Comparison of ENCODE assay signal across 9 cellular contexts in the genomic region with DNA sequence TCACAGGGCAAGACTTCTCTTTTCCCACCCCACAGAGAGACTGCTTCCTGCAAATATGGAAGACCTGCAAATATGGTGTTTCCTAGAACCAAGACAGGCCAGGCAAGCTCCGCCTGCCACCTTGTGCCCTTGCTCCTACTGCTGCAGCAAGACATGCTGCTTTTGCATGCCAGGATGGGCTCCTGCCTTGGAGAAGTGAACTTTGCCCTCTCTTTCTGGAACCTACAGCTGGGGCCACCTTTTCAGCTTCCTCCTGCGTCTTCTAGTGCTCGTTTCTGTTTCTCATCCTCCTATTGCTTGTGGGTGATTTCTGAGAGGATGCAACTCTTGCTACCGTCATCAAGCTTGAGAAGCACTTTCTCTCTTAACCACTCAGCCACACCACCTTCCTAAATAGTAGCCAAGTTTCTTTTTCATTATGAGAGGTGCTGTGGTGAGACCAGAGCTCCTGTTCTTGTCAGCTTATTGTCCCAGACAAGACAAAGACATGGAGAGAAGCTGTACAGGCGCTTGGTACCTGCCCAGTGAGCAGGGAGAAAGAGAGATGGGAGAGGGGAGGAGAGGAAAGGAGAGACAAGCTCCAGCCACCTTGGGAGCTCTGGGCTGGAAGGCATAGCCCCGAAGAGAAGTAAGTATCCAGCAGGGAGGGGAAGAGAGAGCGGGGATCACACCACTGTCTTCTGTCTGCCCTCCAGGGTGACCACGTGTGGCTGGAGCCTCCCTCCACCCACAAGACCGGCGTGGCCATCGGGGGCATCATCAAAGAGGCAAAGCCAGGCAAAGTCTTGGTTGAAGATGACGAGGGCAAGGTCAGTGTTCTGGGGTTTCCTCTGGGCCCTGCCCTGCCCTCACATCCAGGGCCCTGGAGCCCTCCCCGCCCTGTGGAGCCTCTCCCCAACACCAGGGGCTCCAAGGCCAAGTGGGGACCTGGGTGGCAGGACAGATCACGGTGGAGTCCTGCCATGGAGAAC. TPM values are rescaled to one million over a fixed set of nuclear protein-coding genes. Genes with fewer than 3 reads are reported as not detected.
A peak's percentile ranks its signal among the peaks of the same experiment; 100 is the strongest.
DNase-seq lines count a peak whose midpoint lies in the region; ATAC-seq and TF ChIP-seq lines count a peak whose summit lies in the region.
"Had no signal": no experiment of that assay in that cellular context is flagged by ENCODE, and none has a peak within 500 bp of the region (broad histone marks: within the 10 kb centered on the region; RNA-seq: fewer than 3 reads in every experiment).

No MANE protein-coding gene starts in this region.

- DNase-seq in activated CD4-positive, alpha-beta T cell treated with anti-CD3 and anti-CD28 coated beads, Interleukin-2, amount 10 ng/mL, durations not matched to agents 24 days and 14 days: peak; percentile 84
- no peak for DNase-seq in activated CD4-positive, alpha-beta T cell treated with anti-CD3 and anti-CD28 coated beads, Interleukin-2, amount 50 U/mL, for 4 hours
- DNase-seq in MV-4-11 (lab: John Stamatoyannopoulos, UW) (peak; percentile 85), osteocyte (ENCODE audit: extremely low spot score, unreplicated experiment) (peak; percentile 75), NCI-H2029 (lab: John Stamatoyannopoulos, UW) (no peak), dermis blood vessel endothelial cell (no peak), SHP77 (lab: John Stamatoyannopoulos, UW) (no peak)

- peaks cover 16% of the 10 kb centered on the region for H3K4me1 Mint-ChIP-seq in activated CD4-positive, alpha-beta T cell treated with anti-CD3 and anti-CD28 coated beads, Interleukin-2, amount 10 ng/mL, durations not matched to agents 24 days and 14 days
- peaks cover 4% of the 10 kb centered on the region for H3K4me1 Mint-ChIP-seq in osteocyte (ENCODE audit: unreplicated experiment)

- peak overlapping the region; percentile 64 for H3K4me3 Mint-ChIP-seq in activated CD4-positive, alpha-beta T cell treated with anti-CD3 and anti-CD28 coated beads, Interleukin-2, amount 10 ng/mL, durations not matched to agents 24 days and 14 days
- H3K4me3 Mint-ChIP-seq in osteocyte (ENCODE audit: unreplicated experiment): no peak overlapping the region
- H3K4me3 Mint-ChIP-seq: activated naive CD8-positive, alpha-beta T cell had no signal

- H3K36me3 Mint-ChIP-seq in activated CD4-positive, alpha-beta T cell treated with anti-CD3 and anti-CD28 coated beads, Interleukin-2, amount 10 ng/mL, durations not matched to agents 24 days and 14 days (ENCODE audit: low read depth): no peaks in the 10 kb centered on the region
- peaks cover 2% of the 10 kb centered on the region for H3K36me3 Mint-ChIP-seq in osteocyte (ENCODE audit: unreplicated experiment)

- H3K9me3 Mint-ChIP-seq in activated CD4-positive, alpha-beta T cell treated with anti-CD3 and anti-CD28 coated beads, Interleukin-2, amount 10 ng/mL, durations not matched to agents 24 days and 14 days: no peaks in the 10 kb centered on the region
- no peaks in the 10 kb centered on the region for H3K9me3 Mint-ChIP-seq in osteocyte (ENCODE audit: unreplicated experiment)

- H3K27ac Mint-ChIP-seq in activated CD4-positive, alpha-beta T cell treated with anti-CD3 and anti-CD28 coated beads, Interleukin-2, amount 10 ng/mL, durations not matched to agents 24 days and 14 days: peak overlapping the region; percentile 69
- no peak overlapping the region for H3K27ac Mint-ChIP-seq in osteocyte (ENCODE audit: unreplicated experiment)
- H3K27ac Mint-ChIP-seq: activated naive CD8-positive, alpha-beta T cell had no signal

- no peak for TF ChIP-seq CTCF in osteocyte (IDR thresholded peaks at IDR 0.05)

- H3K27me3 Mint-ChIP-seq in activated CD4-positive, alpha-beta T cell treated with anti-CD3 and anti-CD28 coated beads, Interleukin-2, amount 10 ng/mL, durations not matched to agents 24 days and 14 days: peaks cover 43% of the 10 kb centered on the region
- H3K27me3 Mint-ChIP-seq in osteocyte (ENCODE audit: unreplicated experiment): peaks cover 8% of the 10 kb centered on the region

- intact Hi-C loops in activated CD4-positive, alpha-beta T cell treated with anti-CD3 and anti-CD28 coated beads, Interleukin-2, amount 10 ng/mL, durations not matched to agents 24 days and 14 days (cut with micrococcal nuclease): loop anchor here (1.0 to 5.0 kb wide), 2 partner anchors 37 to 481 kb away; a partner anchor contains a TSS

- ATAC-seq in HG02571 (IDR thresholded peaks at IDR 0.05; ENCODE audit: unreplicated experiment): peak; percentile 98

RNA-seq across cellular contexts. Expression of a gene that starts 28.3 kb away (rescaled TPM):
- 0.07 and 0.12 TPM in 2 replicates for total RNA-seq in activated CD4-positive, alpha-beta T cell treated with anti-CD3 and anti-CD28 coated beads, Interleukin-2, amount 10 ng/mL, durations not matched to agents 24 days and 14 days
- total RNA-seq in osteocyte: not detected in 2 replicates
- 0.09 TPM in 1 of 2 replicates, not detected in the other for total RNA-seq in dermis blood vessel endothelial cell

RNA-seq across cellular contexts. Expression of a gene that starts 37.5 kb away (rescaled TPM):
- 57.6 and 61.9 TPM in 2 replicates for total RNA-seq in activated CD4-positive, alpha-beta T cell treated with anti-CD3 and anti-CD28 coated beads, Interleukin-2, amount 10 ng/mL, durations not matched to agents 24 days and 14 days
- 39.8 and 40.9 TPM in 2 replicates for total RNA-seq in osteocyte
- total RNA-seq in dermis blood vessel endothelial cell: 42.8 and 53.1 TPM in 2 replicates

Comparison
In these comparisons a context has a peak if more than half of its experiments do, and no peak if none do; other contexts are left out.
1. DNase-seq: peak in activated CD4-positive, alpha-beta T cell treated with anti-CD3 and anti-CD28 coated beads, Interleukin-2, amount 10 ng/mL, durations not matched to agents 24 days and 14 days (single experiment), MV-4-11 (single experiment) and osteocyte (single experiment); none in activated CD4-positive, alpha-beta T cell treated with anti-CD3 and anti-CD28 coated beads, Interleukin-2, amount 50 U/mL, for 4 hours (0 of 2), NCI-H2029 (single experiment), dermis blood vessel endothelial cell (single experiment) and SHP77 (0 of 2).